Comparison of ENCODE assay signal across 8 cellular contexts in genomic region chr1:6260961-6261614, GRCh38. TPM values are rescaled to one million over a fixed set of nuclear protein-coding genes. Genes with fewer than 3 reads are reported as not detected.
DNase-seq lines count a peak whose midpoint lies in the region; ATAC-seq and TF ChIP-seq lines count a peak whose summit lies in the region.

GPR153 (minus strand) TSS chr1:6261098; CDS start chr1:6254905, 6,193 bp downstream.

- peak; percentile 42 for ATAC-seq in GM19372 (IDR thresholded peaks at IDR 0.05; ENCODE audit: low read depth, unreplicated experiment)
- peak; percentile 81 for ATAC-seq in Panc1
- ATAC-seq in left ventricle myocardium superior, result peak; percentile 62
- no peak for ATAC-seq in HG03135 (IDR thresholded peaks at IDR 0.05; ENCODE audit: unreplicated experiment)

- CTCF ChIA-PET in Panc1 (lab: Charles Lee), result no interaction called here

- no peak for TF ChIP-seq CTCF in Panc1 (IDR thresholded peaks at IDR 0.05)

- no peaks in the 10 kb centered on the region for H3K9me3 ChIP-seq in Panc1 (ENCODE audit: control insufficient read depth, insufficient read depth, low read depth, low read length)

- BruUV-seq in Panc1 (replicated peaks; lab: Mats Ljungman, UMichigan), result no TSS peak

- H3K27ac ChIP-seq in ACC112 (ENCODE audit: low read depth, low read length), result no peak within 1 kb of the TSS
- H3K27ac ChIP-seq in Panc1 (ENCODE audit: low read length), result no peak within 1 kb of the TSS

- H3K36me3 ChIP-seq in ACC112 (ENCODE audit: insufficient read depth, low read length), result no peaks in the 10 kb centered on the region
- H3K36me3 ChIP-seq in Panc1 (ENCODE audit: control insufficient read depth, insufficient read depth, low read length), result no peaks in the 10 kb centered on the region

- H2AFZ ChIP-seq in ACC112 (ENCODE audit: low read length, unreplicated experiment), result peak within 1 kb of the TSS; percentile 23

- H3K4me1 ChIP-seq in ACC112 (ENCODE audit: control insufficient read depth, insufficient read depth, low read length, unreplicated experiment) (no peaks in the 10 kb centered on the region), Panc1 (ENCODE audit: control insufficient read depth, insufficient read depth, low read length) (no peaks in the 10 kb centered on the region)

- intact Hi-C loops in Panc1 (cut with micrococcal nuclease; ENCODE audit: unreplicated experiment), result no loop called here
- intact Hi-C loops in left ventricle myocardium superior (cut with micrococcal nuclease), result no loop called here

- in situ Hi-C loops in Panc1 (cut with HindIII; ENCODE audit: low pct_unique_long_range_greater_than_20kb, low sequenced_read_pairs), result no loop called here

- H3K79me2 ChIP-seq in ACC112 (ENCODE audit: control insufficient read depth, insufficient read depth, low read length, unreplicated experiment), result no peaks in the 10 kb centered on the region

- no peak for DNase-seq in Panc1 (ENCODE audit: low read depth, low spot score)
- DNase-seq in activated naive CD4-positive, alpha-beta T cell treated with anti-CD3 and anti-CD28 coated beads, Interleukin-2, amount 50 U/mL, for 16 hours, result peak; percentile 71
- peak; percentile 82 for DNase-seq in left ventricle myocardium superior
- DNase-seq in skeletal muscle cell (ENCODE audit: low read depth), result no peak
- no peak for DNase-seq in GOT3 (lab: John Stamatoyannopoulos, UW)

- POLR2A ChIA-PET in Panc1 (lab: Charles Lee), result no interaction called here

- H3K27me3 ChIP-seq in ACC112 (ENCODE audit: insufficient read depth, low read length) (no peaks in the 10 kb centered on the region), Panc1 (ENCODE audit: control insufficient read depth, insufficient read depth, low read length) (no peaks in the 10 kb centered on the region)

- H3K4me3 ChIP-seq in ACC112 (ENCODE audit: low read depth, low read length) (peak within 1 kb of the TSS; percentile 80), Panc1 (ENCODE audit: low read depth in 2 of 2, low read length in 2 of 2) (peak within 1 kb of the TSS; percentile 56 to 62), skeletal muscle cell (ENCODE audit: low read depth, low read length) (peak within 1 kb of the TSS; percentile 72)

RNA-seq across cellular contexts. Expression of gene GPR153, which starts in this region (rescaled TPM):
- total RNA-seq in Panc1 (2021; ENCODE audit: unreplicated experiment) (5.5 TPM), left ventricle myocardium superior (7.7 TPM)
- 7.1 TPM for polyA plus RNA-seq in Panc1 (2012; ENCODE audit: insufficient read length)

Comparison
In these comparisons a context has a peak if more than half of its experiments do, and no peak if none do; other contexts are left out.
1. DNase-seq: peak in activated naive CD4-positive, alpha-beta T cell treated with anti-CD3 and anti-CD28 coated beads, Interleukin-2, amount 50 U/mL, for 16 hours (single experiment) and left ventricle myocardium superior (single experiment); none in Panc1 (single experiment), skeletal muscle cell (single experiment) and GOT3 (single experiment).
2. Peak in every context shown above with its lines, with median percentiles within 50 percentile points of each other: H3K4me3 ChIP-seq.